ENCODE assay signal across 23 cellular contexts in the genomic region with DNA sequence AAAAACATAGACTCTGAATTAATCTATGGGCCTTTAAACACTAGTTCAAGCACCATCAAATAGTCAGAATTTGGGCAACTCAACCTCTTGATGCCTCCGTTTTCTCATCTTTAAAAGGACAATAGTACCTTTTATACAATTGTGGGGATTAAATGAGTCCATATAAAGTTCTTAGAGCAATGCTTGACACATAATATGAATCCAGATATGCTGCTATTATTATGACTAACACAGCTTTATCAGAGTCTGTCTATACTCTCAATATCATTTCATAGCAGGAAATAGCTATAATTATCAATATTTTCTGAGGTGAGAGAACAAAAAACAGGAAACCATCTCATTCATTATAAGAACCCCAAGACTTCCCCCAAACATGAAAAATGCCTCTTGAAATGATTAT.
"Had no signal": no experiment of that assay in that cellular context is flagged by ENCODE, and none has a peak within 500 bp of the region (broad histone marks: within the 10 kb centered on the region; RNA-seq: fewer than 3 reads in every experiment).

No MANE protein-coding gene starts in this region.

- H3K9me3 Mint-ChIP-seq: stimulated activated naive CD8-positive, alpha-beta T cell treated with anti-CD3 and anti-CD28 coated beads, Interleukin-15, Interleukin-2, amounts not matched to agents 100 ng/mL and 50 ng/mL, for 24 hours; type B pancreatic cell had no signal

- H3K27ac Mint-ChIP-seq: stimulated activated memory B cell treated with anti-CD40 and anti-IgM and Interleukin-4, amounts not matched to agents 10 μg/mL and 1 μg/mL and 100 μg/mL, for 72 hours; stimulated activated naive B cell treated with anti-CD40 and anti-IgM and Interleukin-4, amounts not matched to agents 10 μg/mL and 1 μg/mL and 100 μg/mL, for 72 hours; stimulated activated naive CD8-positive, alpha-beta T cell treated with anti-CD3 and anti-CD28 coated beads, Interleukin-15, Interleukin-2, amounts not matched to agents 100 ng/mL and 50 ng/mL, for 24 hours; type B pancreatic cell had no signal

- H3K4me3 Mint-ChIP-seq: stimulated activated memory B cell treated with anti-CD40 and anti-IgM and Interleukin-4, amounts not matched to agents 10 μg/mL and 1 μg/mL and 100 μg/mL, for 72 hours; stimulated activated naive B cell treated with anti-CD40 and anti-IgM and Interleukin-4, amounts not matched to agents 10 μg/mL and 1 μg/mL and 100 μg/mL, for 72 hours; stimulated activated naive CD8-positive, alpha-beta T cell treated with anti-CD3 and anti-CD28 coated beads, Interleukin-15, amount 100 ng/mL, for 72 hours; stimulated activated naive CD8-positive, alpha-beta T cell treated with anti-CD3 and anti-CD28 coated beads, Interleukin-15, Interleukin-2, amounts not matched to agents 100 ng/mL and 50 ng/mL, for 24 hours; type B pancreatic cell had no signal

- DNase-seq: stimulated activated CD4-positive, alpha-beta T cell treated with anti-CD3 and anti-CD28 coated beads, Interleukin-2, amount 100 ng/mL, for 48 hours; stimulated activated CD4-positive, alpha-beta T cell treated with anti-CD3 and anti-CD28 coated beads, Interleukin-4, amount 100 ng/mL, for 1 hour; stimulated activated CD4-positive, alpha-beta T cell treated with anti-CD3 and anti-CD28 coated beads, Interleukin-4, amount 100 ng/mL, for 24 hours; stimulated activated CD4-positive, alpha-beta T cell treated with anti-CD3 and anti-CD28 coated beads, Interleukin-4, amount 100 ng/mL, for 4 hours; stimulated activated CD8-positive, alpha-beta memory T cell treated with anti-CD3 and anti-CD28 coated beads, Interleukin-4, amount 100 ng/mL, for 48 hours; stimulated activated naive B cell treated with anti-CD40 and anti-IgM and Interleukin-4, amounts not matched to agents 10 μg/mL and 1 μg/mL and 100 μg/mL, for 72 hours; stimulated activated naive CD4-positive, alpha-beta T cell; stimulated activated naive CD4-positive, alpha-beta T cell treated with Interleukin-2 at 50 U/mL for 16 hours; stimulated activated naive CD8-positive, alpha-beta T cell treated with anti-CD3 and anti-CD28 coated beads, Interleukin-15, amount 100 ng/mL, for 72 hours; stimulated activated naive CD8-positive, alpha-beta T cell treated with anti-CD3 and anti-CD28 coated beads, Interleukin-15, Interleukin-2, amounts not matched to agents 100 U/mL and 50 U/mL, for 24 hours; stomach; substantia nigra; testis; thyroid gland; tibial artery; transverse colon; trophoblast cell; upper lobe of left lung; upper lobe of right lung; uterus had no signal

- H3K4me1 Mint-ChIP-seq: stimulated activated memory B cell treated with anti-CD40 and anti-IgM and Interleukin-4, amounts not matched to agents 10 μg/mL and 1 μg/mL and 100 μg/mL, for 72 hours; stimulated activated naive B cell treated with anti-CD40 and anti-IgM and Interleukin-4, amounts not matched to agents 10 μg/mL and 1 μg/mL and 100 μg/mL, for 72 hours; stimulated activated naive CD8-positive, alpha-beta T cell treated with anti-CD3 and anti-CD28 coated beads, Interleukin-15, amount 100 ng/mL, for 72 hours had no signal

- ATAC-seq: stimulated activated memory B cell treated with anti-CD40 and anti-IgM and Interleukin-4, amounts not matched to agents 10 μg/mL and 1 μg/mL and 100 μg/mL, for 72 hours; stimulated activated naive B cell treated with anti-CD40 and anti-IgM and Interleukin-4, amounts not matched to agents 10 μg/mL and 1 μg/mL and 100 μg/mL, for 72 hours; stimulated activated naive CD8-positive, alpha-beta T cell treated with anti-CD3 and anti-CD28 coated beads, Interleukin-15, amount 100 ng/mL, for 72 hours; stimulated activated naive CD8-positive, alpha-beta T cell treated with anti-CD3 and anti-CD28 coated beads, Interleukin-15, Interleukin-2, amounts not matched to agents 100 U/mL and 50 U/mL, for 24 hours; upper lobe of right lung had no signal

- H3K36me3 Mint-ChIP-seq: stimulated activated naive B cell treated with anti-CD40 and anti-IgM and Interleukin-4, amounts not matched to agents 10 μg/mL and 1 μg/mL and 100 μg/mL, for 72 hours; type B pancreatic cell had no signal
